1 cellular context compared by ENCODE assay signal in the genomic region with DNA sequence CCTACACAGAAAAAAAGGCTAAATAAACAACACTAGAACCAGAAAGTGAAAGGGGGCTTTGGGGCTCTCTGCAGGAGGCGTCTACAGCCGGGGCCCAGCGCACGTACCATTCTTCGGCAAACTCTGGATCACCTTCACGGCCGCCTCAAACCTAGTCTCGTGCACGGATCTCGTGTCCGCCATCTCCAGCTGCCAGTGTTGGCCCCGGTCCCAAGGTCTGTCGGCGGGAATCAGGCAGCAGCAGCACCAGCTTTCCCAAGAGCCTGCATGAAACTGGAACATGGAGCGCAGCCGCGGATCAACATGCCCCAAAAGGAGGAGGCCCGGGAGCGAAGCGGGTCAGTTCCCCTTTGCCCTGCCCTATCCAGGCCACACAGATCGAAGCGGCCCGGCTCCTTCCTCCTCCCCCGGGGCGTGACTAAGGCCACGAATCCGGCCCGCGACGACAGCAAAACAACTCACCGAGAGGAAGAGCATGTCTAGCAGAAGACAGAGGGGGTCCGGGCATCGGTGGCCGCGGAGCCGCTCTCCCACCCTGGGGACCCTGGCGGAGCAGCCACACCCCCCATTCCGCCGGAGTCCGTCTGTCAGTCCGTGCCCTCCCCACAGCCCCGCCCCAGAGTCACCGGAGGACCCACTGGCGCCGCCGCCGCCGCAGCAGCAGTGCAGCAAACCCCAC.
A peak's percentile ranks its signal among the peaks of the same experiment; 100 is the strongest.
TF ChIP-seq lines count a peak whose summit lies in the region.

A gene with protein sequence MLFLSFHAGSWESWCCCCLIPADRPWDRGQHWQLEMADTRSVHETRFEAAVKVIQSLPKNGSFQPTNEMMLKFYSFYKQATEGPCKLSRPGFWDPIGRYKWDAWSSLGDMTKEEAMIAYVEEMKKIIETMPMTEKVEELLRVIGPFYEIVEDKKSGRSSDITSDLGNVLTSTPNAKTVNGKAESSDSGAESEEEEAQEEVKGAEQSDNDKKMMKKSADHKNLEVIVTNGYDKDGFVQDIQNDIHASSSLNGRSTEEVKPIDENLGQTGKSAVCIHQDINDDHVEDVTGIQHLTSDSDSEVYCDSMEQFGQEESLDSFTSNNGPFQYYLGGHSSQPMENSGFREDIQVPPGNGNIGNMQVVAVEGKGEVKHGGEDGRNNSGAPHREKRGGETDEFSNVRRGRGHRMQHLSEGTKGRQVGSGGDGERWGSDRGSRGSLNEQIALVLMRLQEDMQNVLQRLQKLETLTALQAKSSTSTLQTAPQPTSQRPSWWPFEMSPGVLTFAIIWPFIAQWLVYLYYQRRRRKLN (minus strand): TSS at position 586 of the 679 bp plus-strand sequence. CDS start 109 bp downstream, at position 477.

TF ChIP-seq in HEK293, 187 proteins besides CTCF, POLR2A, EP300 and RAD21 (continued from another document and continues in another):
- TF ChIP-seq, protein P1, sequence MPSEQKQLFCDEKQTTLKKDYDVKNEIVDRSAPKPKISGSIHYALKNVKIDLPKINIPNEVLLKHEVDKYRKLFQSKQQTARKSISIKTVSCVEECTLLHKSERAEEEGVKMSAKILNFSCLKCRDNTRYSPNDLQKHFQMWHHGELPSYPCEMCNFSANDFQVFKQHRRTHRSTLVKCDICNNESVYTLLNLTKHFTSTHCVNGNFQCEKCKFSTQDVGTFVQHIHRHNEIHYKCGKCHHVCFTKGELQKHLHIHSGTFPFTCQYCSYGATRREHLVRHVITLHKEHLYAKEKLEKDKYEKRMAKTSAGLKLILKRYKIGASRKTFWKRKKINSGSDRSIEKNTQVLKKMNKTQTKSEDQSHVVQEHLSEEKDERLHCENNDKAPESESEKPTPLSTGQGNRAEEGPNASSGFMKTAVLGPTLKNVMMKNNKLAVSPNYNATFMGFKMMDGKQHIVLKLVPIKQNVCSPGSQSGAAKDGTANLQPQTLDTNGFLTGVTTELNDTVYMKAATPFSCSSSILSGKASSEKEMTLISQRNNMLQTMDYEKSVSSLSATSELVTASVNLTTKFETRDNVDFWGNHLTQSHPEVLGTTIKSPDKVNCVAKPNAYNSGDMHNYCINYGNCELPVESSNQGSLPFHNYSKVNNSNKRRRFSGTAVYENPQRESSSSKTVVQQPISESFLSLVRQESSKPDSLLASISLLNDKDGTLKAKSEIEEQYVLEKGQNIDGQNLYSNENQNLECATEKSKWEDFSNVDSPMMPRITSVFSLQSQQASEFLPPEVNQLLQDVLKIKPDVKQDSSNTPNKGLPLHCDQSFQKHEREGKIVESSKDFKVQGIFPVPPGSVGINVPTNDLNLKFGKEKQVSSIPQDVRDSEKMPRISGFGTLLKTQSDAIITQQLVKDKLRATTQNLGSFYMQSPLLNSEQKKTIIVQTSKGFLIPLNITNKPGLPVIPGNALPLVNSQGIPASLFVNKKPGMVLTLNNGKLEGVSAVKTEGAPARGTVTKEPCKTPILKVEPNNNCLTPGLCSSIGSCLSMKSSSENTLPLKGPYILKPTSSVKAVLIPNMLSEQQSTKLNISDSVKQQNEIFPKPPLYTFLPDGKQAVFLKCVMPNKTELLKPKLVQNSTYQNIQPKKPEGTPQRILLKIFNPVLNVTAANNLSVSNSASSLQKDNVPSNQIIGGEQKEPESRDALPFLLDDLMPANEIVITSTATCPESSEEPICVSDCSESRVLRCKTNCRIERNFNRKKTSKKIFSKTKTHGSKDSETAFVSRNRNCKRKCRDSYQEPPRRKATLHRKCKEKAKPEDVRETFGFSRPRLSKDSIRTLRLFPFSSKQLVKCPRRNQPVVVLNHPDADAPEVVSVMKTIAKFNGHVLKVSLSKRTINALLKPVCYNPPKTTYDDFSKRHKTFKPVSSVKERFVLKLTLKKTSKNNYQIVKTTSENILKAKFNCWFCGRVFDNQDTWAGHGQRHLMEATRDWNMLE (tag by site-specific recombination; conservative IDR thresholded peaks at IDR 0.05; ENCODE audit: low read depth): no peak
- no peak for TF ChIP-seq ZNF157 (tag by site-specific recombination; IDR thresholded peaks at IDR 0.05)
- no peak for TF ChIP-seq ZSCAN23 (tag by site-specific recombination; IDR thresholded peaks at IDR 0.05)
- TF ChIP-seq, protein P2, sequence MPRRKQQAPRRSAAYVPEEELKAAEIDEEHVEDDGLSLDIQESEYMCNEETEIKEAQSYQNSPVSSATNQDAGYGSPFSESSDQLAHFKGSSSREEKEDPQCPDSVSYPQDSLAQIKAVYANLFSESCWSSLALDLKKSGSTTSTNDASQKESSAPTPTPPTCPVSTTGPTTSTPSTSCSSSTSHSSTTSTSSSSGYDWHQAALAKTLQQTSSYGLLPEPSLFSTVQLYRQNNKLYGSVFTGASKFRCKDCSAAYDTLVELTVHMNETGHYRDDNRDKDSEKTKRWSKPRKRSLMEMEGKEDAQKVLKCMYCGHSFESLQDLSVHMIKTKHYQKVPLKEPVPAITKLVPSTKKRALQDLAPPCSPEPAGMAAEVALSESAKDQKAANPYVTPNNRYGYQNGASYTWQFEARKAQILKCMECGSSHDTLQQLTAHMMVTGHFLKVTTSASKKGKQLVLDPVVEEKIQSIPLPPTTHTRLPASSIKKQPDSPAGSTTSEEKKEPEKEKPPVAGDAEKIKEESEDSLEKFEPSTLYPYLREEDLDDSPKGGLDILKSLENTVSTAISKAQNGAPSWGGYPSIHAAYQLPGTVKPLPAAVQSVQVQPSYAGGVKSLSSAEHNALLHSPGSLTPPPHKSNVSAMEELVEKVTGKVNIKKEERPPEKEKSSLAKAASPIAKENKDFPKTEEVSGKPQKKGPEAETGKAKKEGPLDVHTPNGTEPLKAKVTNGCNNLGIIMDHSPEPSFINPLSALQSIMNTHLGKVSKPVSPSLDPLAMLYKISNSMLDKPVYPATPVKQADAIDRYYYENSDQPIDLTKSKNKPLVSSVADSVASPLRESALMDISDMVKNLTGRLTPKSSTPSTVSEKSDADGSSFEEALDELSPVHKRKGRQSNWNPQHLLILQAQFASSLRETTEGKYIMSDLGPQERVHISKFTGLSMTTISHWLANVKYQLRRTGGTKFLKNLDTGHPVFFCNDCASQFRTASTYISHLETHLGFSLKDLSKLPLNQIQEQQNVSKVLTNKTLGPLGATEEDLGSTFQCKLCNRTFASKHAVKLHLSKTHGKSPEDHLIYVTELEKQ (tag by site-specific recombination; IDR thresholded peaks at IDR 0.05; ENCODE audit: borderline replicate concordance): no peak
- TF ChIP-seq GLIS1 (tag by site-specific recombination; IDR thresholded peaks at IDR 0.05): peak; percentile 85
- no peak for TF ChIP-seq OSR2 (tag by site-specific recombination; IDR thresholded peaks at IDR 0.05)
- no peak for TF ChIP-seq ZNF433 (tag by site-specific recombination; IDR thresholded peaks at IDR 0.05; ENCODE audit: low read depth)
- TF ChIP-seq, protein P3, sequence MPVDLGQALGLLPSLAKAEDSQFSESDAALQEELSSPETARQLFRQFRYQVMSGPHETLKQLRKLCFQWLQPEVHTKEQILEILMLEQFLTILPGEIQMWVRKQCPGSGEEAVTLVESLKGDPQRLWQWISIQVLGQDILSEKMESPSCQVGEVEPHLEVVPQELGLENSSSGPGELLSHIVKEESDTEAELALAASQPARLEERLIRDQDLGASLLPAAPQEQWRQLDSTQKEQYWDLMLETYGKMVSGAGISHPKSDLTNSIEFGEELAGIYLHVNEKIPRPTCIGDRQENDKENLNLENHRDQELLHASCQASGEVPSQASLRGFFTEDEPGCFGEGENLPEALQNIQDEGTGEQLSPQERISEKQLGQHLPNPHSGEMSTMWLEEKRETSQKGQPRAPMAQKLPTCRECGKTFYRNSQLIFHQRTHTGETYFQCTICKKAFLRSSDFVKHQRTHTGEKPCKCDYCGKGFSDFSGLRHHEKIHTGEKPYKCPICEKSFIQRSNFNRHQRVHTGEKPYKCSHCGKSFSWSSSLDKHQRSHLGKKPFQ (tag by site-specific recombination; IDR thresholded peaks at IDR 0.05): no peak
- TF ChIP-seq, protein P4, sequence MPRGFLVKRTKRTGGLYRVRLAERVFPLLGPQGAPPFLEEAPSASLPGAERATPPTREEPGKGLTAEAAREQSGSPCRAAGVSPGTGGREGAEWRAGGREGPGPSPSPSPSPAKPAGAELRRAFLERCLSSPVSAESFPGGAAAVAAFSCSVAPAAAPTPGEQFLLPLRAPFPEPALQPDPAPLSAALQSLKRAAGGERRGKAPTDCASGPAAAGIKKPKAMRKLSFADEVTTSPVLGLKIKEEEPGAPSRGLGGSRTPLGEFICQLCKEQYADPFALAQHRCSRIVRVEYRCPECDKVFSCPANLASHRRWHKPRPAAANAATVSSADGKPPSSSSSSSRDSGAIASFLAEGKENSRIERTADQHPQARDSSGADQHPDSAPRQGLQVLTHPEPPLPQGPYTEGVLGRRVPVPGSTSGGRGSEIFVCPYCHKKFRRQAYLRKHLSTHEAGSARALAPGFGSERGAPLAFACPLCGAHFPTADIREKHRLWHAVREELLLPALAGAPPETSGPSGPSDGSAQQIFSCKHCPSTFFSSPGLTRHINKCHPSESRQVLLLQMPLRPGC (tag by site-specific recombination; IDR thresholded peaks at IDR 0.05): no peak
- TF ChIP-seq ZNF211 (tag by site-specific recombination; IDR thresholded peaks at IDR 0.05; ENCODE audit: low read depth): no peak
- TF ChIP-seq IKZF3 (tag by site-specific recombination; IDR thresholded peaks at IDR 0.05): peak; percentile 62; the same call in 1 of the 2 replicates
- peak; percentile 82; the same call in 1 of the 2 replicates for TF ChIP-seq ZNF501 (tag by site-specific recombination; IDR thresholded peaks at IDR 0.05)
- TF ChIP-seq ZBTB48 (tag by site-specific recombination; IDR thresholded peaks at IDR 0.05): no peak
- TF ChIP-seq ZNF514 (tag by site-specific recombination; IDR thresholded peaks at IDR 0.05): no peak
- TF ChIP-seq ZNF571 (tag by site-specific recombination; IDR thresholded peaks at IDR 0.05): no peak
- no peak for TF ChIP-seq ZNF701 (tag by site-specific recombination; IDR thresholded peaks at IDR 0.05)
- no peak for TF ChIP-seq ZNF133 (tag by site-specific recombination; IDR thresholded peaks at IDR 0.05)
- TF ChIP-seq KLF9 (tag by site-specific recombination; IDR thresholded peaks at IDR 0.05; ENCODE audit: low read depth): peak; percentile 98
- peak; percentile 86 for TF ChIP-seq ZEB2 (tag by site-specific recombination; IDR thresholded peaks at IDR 0.05)
- peak; percentile 91 for TF ChIP-seq KLF16 (tag by site-specific recombination; IDR thresholded peaks at IDR 0.05)
- TF ChIP-seq SP2 (tag by site-specific recombination; IDR thresholded peaks at IDR 0.05): peak; percentile 91
- no peak for TF ChIP-seq ZFHX2 (tag by site-specific recombination; conservative IDR thresholded peaks at IDR 0.05)
- no peak for TF ChIP-seq TRIM28 (IDR thresholded peaks at IDR 0.05; ENCODE audit: borderline replicate concordance, low read length)
- no peak for TF ChIP-seq GFI1B (tag by site-specific recombination; IDR thresholded peaks at IDR 0.05)
- TF ChIP-seq ZFP37 (tag by site-specific recombination; IDR thresholded peaks at IDR 0.05): peak; percentile 41; the same call in 1 of the 2 replicates
- TF ChIP-seq ZNF169 (tag by site-specific recombination; IDR thresholded peaks at IDR 0.05): no peak
- no peak for TF ChIP-seq GLI2 (tag by site-specific recombination; IDR thresholded peaks at IDR 0.05; ENCODE audit: borderline replicate concordance, low read depth)
- TF ChIP-seq ZNF324 (tag by site-specific recombination; IDR thresholded peaks at IDR 0.05): no peak; the same call in 1 of the 2 replicates
- no peak for TF ChIP-seq ZNF302 (tag by site-specific recombination; IDR thresholded peaks at IDR 0.05; ENCODE audit: low read depth)
- no peak for TF ChIP-seq TCF7L2 (IDR thresholded peaks at IDR 0.05; ENCODE audit: borderline replicate concordance, low read depth, low read length)
- TF ChIP-seq ZNF248 (tag by site-specific recombination; IDR thresholded peaks at IDR 0.05): no peak
- TF ChIP-seq ZNF2 (tag by site-specific recombination; IDR thresholded peaks at IDR 0.05): peak; percentile 29
- TF ChIP-seq, protein P5, sequence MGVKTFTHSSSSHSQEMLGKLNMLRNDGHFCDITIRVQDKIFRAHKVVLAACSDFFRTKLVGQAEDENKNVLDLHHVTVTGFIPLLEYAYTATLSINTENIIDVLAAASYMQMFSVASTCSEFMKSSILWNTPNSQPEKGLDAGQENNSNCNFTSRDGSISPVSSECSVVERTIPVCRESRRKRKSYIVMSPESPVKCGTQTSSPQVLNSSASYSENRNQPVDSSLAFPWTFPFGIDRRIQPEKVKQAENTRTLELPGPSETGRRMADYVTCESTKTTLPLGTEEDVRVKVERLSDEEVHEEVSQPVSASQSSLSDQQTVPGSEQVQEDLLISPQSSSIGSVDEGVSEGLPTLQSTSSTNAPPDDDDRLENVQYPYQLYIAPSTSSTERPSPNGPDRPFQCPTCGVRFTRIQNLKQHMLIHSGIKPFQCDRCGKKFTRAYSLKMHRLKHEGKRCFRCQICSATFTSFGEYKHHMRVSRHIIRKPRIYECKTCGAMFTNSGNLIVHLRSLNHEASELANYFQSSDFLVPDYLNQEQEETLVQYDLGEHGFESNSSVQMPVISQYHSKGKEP (tag by site-specific recombination; IDR thresholded peaks at IDR 0.05): no peak; the same call in 1 of the 2 replicates
- TF ChIP-seq ZNF549 (tag by site-specific recombination; IDR thresholded peaks at IDR 0.05): no peak
- TF ChIP-seq MYNN (tag by site-specific recombination; IDR thresholded peaks at IDR 0.05; ENCODE audit: borderline replicate concordance): no peak
- TF ChIP-seq YY2 (tag by site-specific recombination; IDR thresholded peaks at IDR 0.05): peak; percentile 68
- TF ChIP-seq MEIS1 (CRISPR knock-in tag; IDR thresholded peaks at IDR 0.05; ENCODE audit: borderline replicate concordance): no peak
- TF ChIP-seq, protein P6, sequence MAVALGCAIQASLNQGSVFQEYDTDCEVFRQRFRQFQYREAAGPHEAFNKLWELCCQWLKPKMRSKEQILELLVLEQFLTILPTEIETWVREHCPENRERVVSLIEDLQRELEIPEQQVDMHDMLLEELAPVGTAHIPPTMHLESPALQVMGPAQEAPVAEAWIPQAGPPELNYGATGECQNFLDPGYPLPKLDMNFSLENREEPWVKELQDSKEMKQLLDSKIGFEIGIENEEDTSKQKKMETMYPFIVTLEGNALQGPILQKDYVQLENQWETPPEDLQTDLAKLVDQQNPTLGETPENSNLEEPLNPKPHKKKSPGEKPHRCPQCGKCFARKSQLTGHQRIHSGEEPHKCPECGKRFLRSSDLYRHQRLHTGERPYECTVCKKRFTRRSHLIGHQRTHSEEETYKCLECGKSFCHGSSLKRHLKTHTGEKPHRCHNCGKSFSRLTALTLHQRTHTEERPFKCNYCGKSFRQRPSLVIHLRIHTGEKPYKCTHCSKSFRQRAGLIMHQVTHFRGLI (tag by site-specific recombination; IDR thresholded peaks at IDR 0.05): no peak; the same call in 1 of the 2 replicates
- TF ChIP-seq SCRT1 (tag by site-specific recombination; IDR thresholded peaks at IDR 0.05; ENCODE audit: borderline replicate concordance): no peak
- no peak for TF ChIP-seq ZNF585B (tag by site-specific recombination; IDR thresholded peaks at IDR 0.05)
- 0 out of 2 replicates have a peak, but pooled peaks have one; percentile 54 for TF ChIP-seq YY1 (tag by site-specific recombination; IDR thresholded peaks at IDR 0.05)
- TF ChIP-seq ZNF747 (tag by site-specific recombination; IDR thresholded peaks at IDR 0.05): no peak
